Comparison of ENCODE assay signal across 18 cellular contexts in genomic region chr10:30831876-30832726, GRCh38.
"Had no signal": no experiment of that assay in that cellular context is flagged by ENCODE, and none has a peak within 500 bp of the region (broad histone marks: within the 10 kb centered on the region; RNA-seq: fewer than 3 reads in every experiment).

No MANE protein-coding gene starts in this region.

- H3K9me3 ChIP-seq: colonic mucosa, neutrophil, thoracic aorta, upper lobe of right lung had no signal

- H3K27ac ChIP-seq: colonic mucosa, neutrophil, parathyroid adenoma, thoracic aorta, upper lobe of right lung had no signal

- H3K9me3 Mint-ChIP-seq: activated T-cell treated with anti-CD3 and anti-CD28 coated beads, Interleukin-2, amount 50 U/mL, for 4 hours; central memory CD8-positive, alpha-beta T cell; naive thymus-derived CD8-positive, alpha-beta T cell; stimulated activated naive B cell treated with anti-CD40 and anti-IgM and Interleukin-4, amounts not matched to agents 10 μg/mL and 1 μg/mL and 100 μg/mL, for 72 hours had no signal

- ATAC-seq: activated T-cell treated with anti-CD3 and anti-CD28 coated beads, Interleukin-2, amount 50 U/mL, for 4 hours; left cardiac atrium; naive thymus-derived CD8-positive, alpha-beta T cell; sciatic nerve; stimulated activated naive B cell treated with anti-CD40 and anti-IgM and Interleukin-4, amounts not matched to agents 10 μg/mL and 1 μg/mL and 100 μg/mL, for 72 hours; upper lobe of right lung had no signal

- H3K36me3 ChIP-seq: colonic mucosa, neutrophil, thoracic aorta, upper lobe of right lung had no signal

- H2AFZ ChIP-seq: parathyroid adenoma had no signal

- H3K36me3 Mint-ChIP-seq: naive thymus-derived CD8-positive, alpha-beta T cell; stimulated activated naive B cell treated with anti-CD40 and anti-IgM and Interleukin-4, amounts not matched to agents 10 μg/mL and 1 μg/mL and 100 μg/mL, for 72 hours had no signal

- H3K4me3 ChIP-seq: colonic mucosa, thoracic aorta, upper lobe of right lung had no signal

- H3K4me3 Mint-ChIP-seq: activated T-cell treated with anti-CD3 and anti-CD28 coated beads, Interleukin-2, amount 50 U/mL, for 4 hours; central memory CD8-positive, alpha-beta T cell; endodermal cell; naive thymus-derived CD8-positive, alpha-beta T cell; stimulated activated naive B cell treated with anti-CD40 and anti-IgM and Interleukin-4, amounts not matched to agents 10 μg/mL and 1 μg/mL and 100 μg/mL, for 72 hours had no signal

- H3K27me3 Mint-ChIP-seq: naive thymus-derived CD8-positive, alpha-beta T cell had no signal

- H3K79me2 ChIP-seq: parathyroid adenoma had no signal

- DNase-seq: activated CD4-positive, alpha-beta T cell treated with anti-CD3 and anti-CD28 coated beads, Interleukin-2, amount 50 U/mL, for 1 hour; activated CD4-positive, CD25-positive, alpha-beta regulatory T cell treated with anti-CD3 and anti-CD28 coated beads, Interleukin-2, amount 50 U/mL, for 72 hours; activated CD8-positive, alpha-beta memory T cell treated with anti-CD3 and anti-CD28 coated beads, Interleukin-2, amount 50 U/mL, for 4 hours; activated naive CD4-positive, alpha-beta T cell treated with anti-CD3 and anti-CD28 coated beads, Interleukin-2, amount 50 U/mL, for 16 hours; activated T-cell treated with anti-CD3 and anti-CD28 coated beads, Interleukin-2, amount 50 U/mL, for 4 hours; aorta; colonic mucosa; endodermal cell; left cardiac atrium; mesenchymal stem cell; naive thymus-derived CD8-positive, alpha-beta T cell; stimulated activated naive B cell treated with anti-CD40 and anti-IgM and Interleukin-4, amounts not matched to agents 10 μg/mL and 1 μg/mL and 100 μg/mL, for 72 hours; upper lobe of right lung had no signal

- H3K27me3 ChIP-seq: colonic mucosa, neutrophil, upper lobe of right lung had no signal

- H3K4me1 ChIP-seq: colonic mucosa, parathyroid adenoma had no signal

- H3K4me1 Mint-ChIP-seq: central memory CD8-positive, alpha-beta T cell; naive thymus-derived CD8-positive, alpha-beta T cell; stimulated activated naive B cell treated with anti-CD40 and anti-IgM and Interleukin-4, amounts not matched to agents 10 μg/mL and 1 μg/mL and 100 μg/mL, for 72 hours had no signal

- H3K27ac Mint-ChIP-seq: endodermal cell; stimulated activated naive B cell treated with anti-CD40 and anti-IgM and Interleukin-4, amounts not matched to agents 10 μg/mL and 1 μg/mL and 100 μg/mL, for 72 hours had no signal

- H3K9ac ChIP-seq: parathyroid adenoma had no signal
